In genomic region chr11:67349927-67350465, GRCh38 we compare ENCODE assay signal across 24 cellular contexts. TPM values are rescaled to one million over a fixed set of nuclear protein-coding genes. Genes with fewer than 3 reads are reported as not detected.
A peak's percentile ranks its signal among the peaks of the same experiment; 100 is the strongest.
DNase-seq lines count a peak whose midpoint lies in the region; ATAC-seq and TF ChIP-seq lines count a peak whose summit lies in the region.
"Had no signal": no experiment of that assay in that cellular context is flagged by ENCODE, and none has a peak within 500 bp of the region (broad histone marks: within the 10 kb centered on the region; RNA-seq: fewer than 3 reads in every experiment).

No MANE protein-coding gene starts in this region.

- H3K4ac ChIP-seq in mesenchymal stem cell (ENCODE audit: low read depth in 1 of 2, low read length in 2 of 2), result no peak overlapping the region

- no peak overlapping the region for H3K23ac ChIP-seq in mesenchymal stem cell (ENCODE audit: low read length in 2 of 2)

- H2AFZ ChIP-seq in mesenchymal stem cell (ENCODE audit: low read depth, low read length), result no peak overlapping the region

- peaks cover 2% of the 10 kb centered on the region for H3K79me1 ChIP-seq in mesenchymal stem cell (replicated peaks; ENCODE audit: low read length, poor library complexity, severe bottlenecking)

- no peak for ATAC-seq in GM19395 (IDR thresholded peaks at IDR 0.05; ENCODE audit: unreplicated experiment)
- ATAC-seq: activated CD4-positive, CD25-positive, alpha-beta regulatory T cell treated with anti-CD3 and anti-CD28 coated beads, Interleukin-2, amount 50 U/mL, for 24 hours; esophagus mucosa; gastroesophageal sphincter; left lobe of liver; mucosa of descending colon; PC-3 had no signal

- H2AK5ac ChIP-seq in mesenchymal stem cell (ENCODE audit: low read length, severe bottlenecking), result no peak overlapping the region

- H3K4me2 ChIP-seq in BLaER1 (peak overlapping the region; percentile 34; the same call in 1 of the 2 replicates), DOHH2 (ENCODE audit: low read length) (peak overlapping the region; percentile 31), mesenchymal stem cell (ENCODE audit: low read length, poor library complexity, severe bottlenecking) (no peak overlapping the region)

- TF ChIP-seq CTCF in DOHH2 (IDR thresholded peaks at IDR 0.05; ENCODE audit: low read depth, low read length, poor library complexity, severe bottlenecking) (no peak), adrenal gland (IDR thresholded peaks at IDR 0.05) (no peak), mesothelial cell of epicardium (IDR thresholded peaks at IDR 0.05; ENCODE audit: unreplicated experiment) (no peak)

- DNase-seq in mesenchymal stem cell, result no peak
- no peak for DNase-seq in adrenal gland
- no peak for DNase-seq in hippocampal formation (lab: John Stamatoyannopoulos, UW)
- no peak for DNase-seq in mesothelial cell of epicardium (ENCODE audit: low spot score in 2 of 2, unreplicated experiment in 2 of 2)
- DNase-seq: amygdala, GDM1, H7, NCI-H1417 treated with DMSO at 0.1 percent for 48 hours, nucleus accumbens, PC-3, T1000, testis had no signal

- no peak overlapping the region for H4K91ac ChIP-seq in mesenchymal stem cell (ENCODE audit: low read length)

- H3K18ac ChIP-seq in mesenchymal stem cell (ENCODE audit: low read depth in 1 of 2, low read length in 2 of 2), result no peak overlapping the region

- no peak overlapping the region for H2BK5ac ChIP-seq in mesenchymal stem cell (ENCODE audit: low read depth, low read length, poor library complexity, severe bottlenecking)

- H3K36me3 Mint-ChIP-seq in mesothelial cell of epicardium, result no peaks in the 10 kb centered on the region

- no peak overlapping the region for H4K8ac ChIP-seq in mesenchymal stem cell (ENCODE audit: low read length)

- peaks cover 30% of the 10 kb centered on the region for H3K79me2 ChIP-seq in DOHH2 (ENCODE audit: control insufficient read depth, low read length)

- no peaks in the 10 kb centered on the region for H3K9me3 Mint-ChIP-seq in mesothelial cell of epicardium
- H3K9me3 Mint-ChIP-seq: activated T-helper 2 cell treated with anti-CD3 and anti-CD28 coated beads, Interferon-gamma antibody, Interleukin-2, Interleukin-4, amounts not matched to agents 10 μg/mL and 5 μg/mL and 100 μg/mL, durations not matched to agents 14 hours and 24 hours and 36 hours had no signal

- H3K14ac ChIP-seq in mesenchymal stem cell (ENCODE audit: low read length in 2 of 2), result no peak overlapping the region

- no peak overlapping the region for H3K4me3 Mint-ChIP-seq in mesothelial cell of epicardium

- no peaks in the 10 kb centered on the region for H3K27me3 ChIP-seq in BLaER1
- no peaks in the 10 kb centered on the region for H3K27me3 ChIP-seq in DOHH2 (ENCODE audit: control insufficient read depth, low read length)
- no peaks in the 10 kb centered on the region for H3K27me3 ChIP-seq in mesenchymal stem cell (ENCODE audit: control insufficient read depth in 1 of 2, insufficient read depth in 1 of 2, low read length in 2 of 2)
- H3K27me3 ChIP-seq in adrenal gland, result no peaks in the 10 kb centered on the region
- H3K27me3 ChIP-seq: cardiac muscle cell, gastroesophageal sphincter, testis had no signal

- H3K27ac ChIP-seq in BLaER1, result no peak overlapping the region
- no peak overlapping the region for H3K27ac ChIP-seq in DOHH2 (ENCODE audit: low read depth, low read length)
- H3K27ac ChIP-seq in mesenchymal stem cell (ENCODE audit: low read length, poor library complexity, severe bottlenecking), result no peak overlapping the region
- no peak overlapping the region for H3K27ac ChIP-seq in adrenal gland
- H3K27ac ChIP-seq: cardiac muscle cell, SK-N-MC, testis had no signal

- intact Hi-C loops in adrenal gland (cut with DNase I), result loop anchor here in 1 of 2 donors (5.0 kb wide), 1 partner anchor 32 kb away; no protein-coding TSS in a partner anchor

- H2BK15ac ChIP-seq in mesenchymal stem cell (ENCODE audit: low read depth, poor library complexity, severe bottlenecking), result no peak overlapping the region

- no peak overlapping the region for H2BK120ac ChIP-seq in mesenchymal stem cell (ENCODE audit: low read depth, low read length)

- no peak overlapping the region for H3K27ac Mint-ChIP-seq in mesothelial cell of epicardium
- H3K27ac Mint-ChIP-seq: activated T-helper 2 cell treated with anti-CD3 and anti-CD28 coated beads, Interferon-gamma antibody, Interleukin-2, Interleukin-4, amounts not matched to agents 10 μg/mL and 5 μg/mL and 100 μg/mL, durations not matched to agents 14 hours and 24 hours and 36 hours had no signal

- peak; percentile 46; the same call in 1 of the 2 replicates for TF ChIP-seq POLR2A in Raji (IDR thresholded peaks at IDR 0.05; ENCODE audit: insufficient read depth, low read depth, low read length)
- TF ChIP-seq POLR2A in adrenal gland (IDR thresholded peaks at IDR 0.05), result no peak

- H3K36me3 ChIP-seq in BLaER1, result no peaks in the 10 kb centered on the region
- H3K36me3 ChIP-seq in DOHH2 (ENCODE audit: control insufficient read depth, low read length), result peaks cover 33% of the 10 kb centered on the region
- H3K36me3 ChIP-seq in mesenchymal stem cell (ENCODE audit: control insufficient read depth in 1 of 2, insufficient read depth in 2 of 2, low read depth in 1 of 2, low read length in 2 of 2), result peaks cover 5 to 6% of the 10 kb centered on the region in 2 experiments
- H3K36me3 ChIP-seq in adrenal gland (replicated peaks in 1 of 2), result no peaks in the 10 kb centered on the region
- H3K36me3 ChIP-seq: cardiac muscle cell, gastroesophageal sphincter had no signal

- H3K4me3 ChIP-seq in BLaER1, result no peak overlapping the region
- no peak overlapping the region for H3K4me3 ChIP-seq in DOHH2 (ENCODE audit: low read length)
- H3K4me3 ChIP-seq in mesenchymal stem cell (ENCODE audit: insufficient read depth in 1 of 2, low read depth in 1 of 2, low read length in 2 of 2), result no peak overlapping the region
- H3K4me3 ChIP-seq in adrenal gland, result no peak overlapping the region
- H3K4me3 ChIP-seq: cardiac muscle cell, gastroesophageal sphincter, mucosa of descending colon, SK-N-MC, testis had no signal

- H4K20me1 ChIP-seq in BLaER1 (no peaks in the 10 kb centered on the region), DOHH2 (ENCODE audit: control insufficient read depth, insufficient read depth, low read depth, low read length) (no peaks in the 10 kb centered on the region)

- peaks cover 37% of the 10 kb centered on the region for H3F3A ChIP-seq in DOHH2 (ENCODE audit: control insufficient read depth, insufficient read depth)

- H3K9ac ChIP-seq in BLaER1 (0 out of 2 replicates have a peak overlapping the region, but pooled peaks have one; percentile 10), mesenchymal stem cell (ENCODE audit: low read length) (peak overlapping the region; percentile 5)

- H3K4me1 ChIP-seq in BLaER1 (peaks cover 67% of the 10 kb centered on the region), DOHH2 (ENCODE audit: control insufficient read depth, low read length) (peaks cover 70% of the 10 kb centered on the region), mesenchymal stem cell (ENCODE audit: control insufficient read depth, insufficient read depth, low read depth, low read length) (peaks cover 24% of the 10 kb centered on the region), adrenal gland (replicated peaks in 1 of 2) (peaks cover 32 to 38% of the 10 kb centered on the region in 2 donors)

- 93% methylated on average over 4 of the region's 4 CpGs for WGBS in mesenchymal stem cell
- 82 to 91% (median 85%) methylated on average over 4 of the region's 4 CpGs for WGBS in adrenal gland, 4 donors

- H2BK12ac ChIP-seq in mesenchymal stem cell (ENCODE audit: low read length in 2 of 2), result no peak overlapping the region

- H3K9me3 ChIP-seq in BLaER1 (no peaks in the 10 kb centered on the region), DOHH2 (ENCODE audit: control insufficient read depth, insufficient read depth, low read length) (no peaks in the 10 kb centered on the region), mesenchymal stem cell (ENCODE audit: control insufficient read depth, low read length) (no peaks in the 10 kb centered on the region), adrenal gland (replicated peaks in 1 of 3) (no peaks in the 10 kb centered on the region)
- H3K9me3 ChIP-seq: gastroesophageal sphincter, mucosa of descending colon, testis had no signal

- H3K27me3 Mint-ChIP-seq in mesothelial cell of epicardium (ENCODE audit: low read depth), result no peaks in the 10 kb centered on the region

- H3K4me1 Mint-ChIP-seq in mesothelial cell of epicardium, result peaks cover 29% of the 10 kb centered on the region

- no peaks in the 10 kb centered on the region for H3K9me2 ChIP-seq in DOHH2 (replicated peaks; ENCODE audit: control insufficient read depth, low read length)

RNA-seq across cellular contexts. Expression of gene POLD4, which starts 3.4 kb away (rescaled TPM):
- 117 TPM for polyA plus RNA-seq in mesenchymal stem cell (2013, experiment 1 of 2)
- 117 TPM for polyA plus RNA-seq in mesenchymal stem cell (2013, experiment 2 of 2)
- total RNA-seq in adrenal gland (100 to 1,000 TPM in 4 of 8 donors, 10 to 100 TPM in 4; 60.5 to 166 (median 95.6) TPM), mesothelial cell of epicardium (32.0 to 37.9 TPM (median 32.2 TPM) in 3 replicates)
- polyA plus RNA-seq in adrenal gland, result 100 to 1,000 TPM in 2 of 3 donors, 10 to 100 TPM in 1; 13.0 to 130 (median 110) TPM

RNA-seq across cellular contexts. Expression of gene CLCF1, which starts 23.4 kb away (rescaled TPM):
- 5.7 TPM for polyA plus RNA-seq in mesenchymal stem cell (2013, experiment 1 of 2)
- 5.8 TPM for polyA plus RNA-seq in mesenchymal stem cell (2013, experiment 2 of 2)
- 10 to 100 TPM in 1 of 8 donors, 1 to 10 TPM in 5, under 1 TPM in 2; 0.69 to 11.7 (median 3.1) TPM for total RNA-seq in adrenal gland
- polyA plus RNA-seq in adrenal gland, result 10 to 100 TPM in 1 of 3 donors, 1 to 10 TPM in 2; 2.8 to 16.1 (median 5.6) TPM
- total RNA-seq in mesothelial cell of epicardium, result 5.9 to 6.3 TPM (median 6.1 TPM) in 3 replicates

RNA-seq across cellular contexts. Expression of gene RAD9A, which starts 41.8 kb away (rescaled TPM):
- polyA plus RNA-seq in mesenchymal stem cell (2013, experiment 1 of 2), result 8.5 TPM
- polyA plus RNA-seq in mesenchymal stem cell (2013, experiment 2 of 2), result 7.7 TPM
- 10 to 100 TPM in 7 of 8 donors, 1 to 10 TPM in 1; 9.1 to 29.0 (median 15.0) TPM for total RNA-seq in adrenal gland
- 10 to 100 TPM in 2 of 3 donors, 1 to 10 TPM in 1; 5.4 to 57.7 (median 36.2) TPM for polyA plus RNA-seq in adrenal gland
- 44.7 to 48.8 TPM (median 48.7 TPM) in 3 replicates for total RNA-seq in mesothelial cell of epicardium

RNA-seq across cellular contexts. Expression of gene SSH3, which starts 46.7 kb away (rescaled TPM):
- polyA plus RNA-seq in mesenchymal stem cell (2013, experiment 1 of 2), result 71.0 TPM
- polyA plus RNA-seq in mesenchymal stem cell (2013, experiment 2 of 2), result 71.6 TPM
- total RNA-seq in adrenal gland (10 to 100 TPM; 10.8 to 31.2 (median 25.7) TPM), mesothelial cell of epicardium (50.4 to 59.0 TPM (median 55.4 TPM) in 3 replicates)
- polyA plus RNA-seq in adrenal gland, result 10 to 100 TPM in 2 of 3 donors, 1 to 10 TPM in 1; 4.2 to 35.2 (median 21.8) TPM

RNA-seq across cellular contexts. Expression of gene PPP1CA, which starts 51.7 kb away (rescaled TPM):
- 157 TPM for polyA plus RNA-seq in mesenchymal stem cell (2013, experiment 1 of 2)
- polyA plus RNA-seq in mesenchymal stem cell (2013, experiment 2 of 2), result 161 TPM
- 100 to 1,000 TPM; 126 to 289 (median 161) TPM for total RNA-seq in adrenal gland
- polyA plus RNA-seq in adrenal gland, result 100 to 1,000 TPM; 105 to 140 (median 116) TPM
- total RNA-seq in mesothelial cell of epicardium, result 103 to 107 TPM (median 103 TPM) in 3 replicates
